Comparison of ENCODE assay signal across 1 cellular context in genomic region chr14:56248442-56248841, GRCh38.
TF ChIP-seq lines count a peak whose summit lies in the region.

No MANE protein-coding gene starts in this region.

TF ChIP-seq in IMR-90, 13 proteins besides CTCF, POLR2A, EP300 and RAD21 (continued from another document):
- TF ChIP-seq CEBPB (IDR thresholded peaks at IDR 0.05; ENCODE audit: low read depth, low read length) (no peak), CHD1 (IDR thresholded peaks at IDR 0.05; ENCODE audit: low read depth, low read length) (no peak), SMC3 (IDR thresholded peaks at IDR 0.05; ENCODE audit: low read depth, low read length) (no peak), FOS (IDR thresholded peaks at IDR 0.05; ENCODE audit: low read depth, low read length) (no peak), MAFK (IDR thresholded peaks at IDR 0.05; ENCODE audit: low read depth, low read length) (no peak)
